In the genomic region with DNA sequence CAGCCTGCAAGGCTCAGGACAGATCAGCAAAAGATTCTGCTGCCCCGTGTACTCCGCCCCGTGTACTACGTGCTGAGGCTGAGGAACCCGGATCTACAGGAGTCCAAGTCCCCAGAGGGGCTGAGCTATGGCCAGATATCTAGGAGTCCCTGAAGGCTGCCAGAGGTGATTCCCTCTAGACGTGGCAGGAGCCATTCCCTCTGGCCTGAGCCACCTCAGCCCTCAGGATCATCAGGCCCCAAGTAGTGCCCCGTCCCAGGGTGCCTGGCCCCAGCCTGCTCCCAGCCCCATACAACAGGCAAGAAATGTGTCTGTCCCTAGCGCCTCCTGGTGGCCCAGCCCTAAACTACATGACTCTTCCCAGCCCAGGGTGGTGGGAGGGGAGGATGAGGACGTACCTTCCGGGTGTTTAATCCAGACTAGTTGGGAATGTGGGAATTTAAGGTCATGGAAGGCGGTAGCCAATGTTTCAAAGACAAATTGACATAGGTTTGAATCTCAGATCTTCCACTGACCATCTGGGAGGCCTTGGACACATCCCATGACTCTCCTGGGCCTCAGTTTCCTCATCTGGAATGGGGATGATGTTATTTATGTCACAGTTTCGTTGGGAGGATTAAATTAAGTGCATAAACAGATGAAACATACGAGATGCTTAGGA, we compare ENCODE assay signal across 8 cellular contexts. TPM values are rescaled to one million over a fixed set of nuclear protein-coding genes. Genes with fewer than 3 reads are reported as not detected.
DNase-seq lines count a peak whose midpoint lies in the region; TF ChIP-seq lines count a peak whose summit lies in the region.

No MANE protein-coding gene starts in this region.

- H3K27me3 Mint-ChIP-seq in glutamatergic neuron (ENCODE audit: unreplicated experiment) (peaks cover 2% of the 10 kb centered on the region), type B pancreatic cell (no peaks in the 10 kb centered on the region)

- H3K36me3 Mint-ChIP-seq in glutamatergic neuron (ENCODE audit: unreplicated experiment), result no peaks in the 10 kb centered on the region
- no peaks in the 10 kb centered on the region for H3K36me3 Mint-ChIP-seq in type B pancreatic cell

- H3K4me3 Mint-ChIP-seq in glutamatergic neuron (ENCODE audit: unreplicated experiment) (no peak overlapping the region), type B pancreatic cell (no peak overlapping the region)

- H3K4me1 Mint-ChIP-seq in glutamatergic neuron (ENCODE audit: low read depth, unreplicated experiment) (no peaks in the 10 kb centered on the region), type B pancreatic cell (ENCODE audit: unreplicated experiment) (peaks cover 7% of the 10 kb centered on the region)

- TF ChIP-seq CTCF in LNCAP (IDR thresholded peaks at IDR 0.05) (peak; percentile 86), glutamatergic neuron (IDR thresholded peaks at IDR 0.05; ENCODE audit: partially characterized antibody, unreplicated experiment) (peak; percentile 94), type B pancreatic cell (conservative IDR thresholded peaks at IDR 0.05) (peak; percentile 86)

- intact Hi-C loops in posterior vena cava (cut with DNase I), result loop anchor here (2.0 to 10.0 kb wide), 3 partner anchors 56 to 274 kb away; no protein-coding TSS in a partner anchor

- no peaks in the 10 kb centered on the region for H3K9me3 Mint-ChIP-seq in glutamatergic neuron (ENCODE audit: unreplicated experiment)
- H3K9me3 Mint-ChIP-seq in type B pancreatic cell, result no peaks in the 10 kb centered on the region

- no peak overlapping the region for H3K27ac Mint-ChIP-seq in glutamatergic neuron (ENCODE audit: unreplicated experiment)
- peak overlapping the region; percentile 74 for H3K27ac Mint-ChIP-seq in type B pancreatic cell

- DNase-seq in NK-92 treated with Interleukin-12 subunit alpha and Interleukin-12 subunit beta, amount 100 ng/mL, for 24 hours (lab: John Stamatoyannopoulos, UW), result peak; percentile 67
- no peak for DNase-seq in NK-92 (lab: John Stamatoyannopoulos, UW; ENCODE audit: unreplicated experiment)
- peak; percentile 76 for DNase-seq in SK-N-DZ (ENCODE audit: low spot score)
- DNase-seq in activated naive CD4-positive, alpha-beta T cell treated with Interleukin-2 at 50 U/mL for 16 hours, result peak; percentile 85
- DNase-seq in glutamatergic neuron, result peak; percentile 87
- DNase-seq in posterior vena cava (ENCODE audit: low spot score), result peak; percentile 97
- DNase-seq in type B pancreatic cell (ENCODE audit: extremely low spot score, unreplicated experiment), result peak; percentile 88

RNA-seq across cellular contexts. Expression of gene PTPN1, which starts 49.4 kb away (rescaled TPM):
- 45.0 and 50.5 TPM in 2 replicates for polyA plus RNA-seq in SK-N-DZ (2014; cell fraction: cytosol; rRNA removed)
- polyA plus RNA-seq in SK-N-DZ (2014; cell fraction: nucleus; rRNA removed), result 22.1 and 30.4 TPM in 2 replicates
- total RNA-seq in glutamatergic neuron (ENCODE audit: unreplicated experiment), result 47.5 TPM
- 10 to 100 TPM; 23.5 to 43.6 TPM for total RNA-seq in posterior vena cava
- total RNA-seq in type B pancreatic cell (ENCODE audit: low replicate concordance), result 26.6 and 27.6 TPM in 2 replicates
